8 cellular contexts compared by ENCODE assay signal in the genomic region with DNA sequence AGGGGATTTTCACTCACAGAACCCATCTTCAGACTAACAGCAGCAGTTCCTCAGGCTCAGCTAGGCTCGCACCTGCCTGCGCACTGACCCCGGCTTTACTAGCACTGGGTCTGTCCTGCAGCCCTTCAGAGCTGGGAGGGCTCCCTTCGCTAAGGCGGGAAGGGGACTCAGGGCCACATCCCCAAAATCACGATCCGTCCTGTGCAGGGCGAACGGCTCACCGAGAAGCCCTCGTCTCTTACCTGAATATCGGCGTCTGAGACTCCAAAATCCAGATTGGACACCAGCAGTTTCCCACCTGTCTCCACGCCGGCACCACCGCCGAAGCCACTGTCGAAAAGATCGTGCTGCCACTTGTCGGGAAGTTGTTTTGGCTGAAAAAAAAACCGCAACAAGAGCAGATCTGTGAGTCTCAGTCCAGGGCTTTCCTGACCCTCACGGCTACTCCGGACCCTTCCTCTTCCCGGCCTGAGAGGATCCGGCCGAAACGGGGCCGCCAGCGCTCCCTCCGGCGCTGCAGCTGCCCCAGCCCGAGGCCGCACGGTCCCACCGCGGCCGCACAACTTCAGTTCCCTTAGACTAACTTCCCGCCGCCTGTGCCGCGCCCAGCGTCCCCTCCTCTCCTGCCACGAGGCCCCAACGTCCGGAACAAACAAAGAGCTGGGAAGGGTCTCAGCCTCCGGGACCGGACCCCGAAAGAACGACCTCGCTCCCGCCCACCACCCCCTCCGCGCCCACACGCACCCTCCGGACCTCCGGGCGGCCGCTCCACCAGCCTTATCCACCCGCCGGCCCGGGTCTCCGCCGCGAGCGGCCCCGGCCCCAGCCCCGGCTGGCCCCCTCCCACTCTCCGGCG. TPM values are rescaled to one million over a fixed set of nuclear protein-coding genes. Genes with fewer than 3 reads are reported as not detected.
DNase-seq lines count a peak whose midpoint lies in the region; ATAC-seq and TF ChIP-seq lines count a peak whose summit lies in the region.

No MANE protein-coding gene starts in this region.

- peak overlapping the region; percentile 80 for H3K27ac ChIP-seq in foreskin keratinocyte
- no peak overlapping the region for H3K27ac ChIP-seq in caudate nucleus (ENCODE audit: low read depth, low read length)

- peak overlapping the region; percentile 98 for H3K4me2 ChIP-seq in skeletal muscle satellite cell (ENCODE audit: low read length)

- H3K27me3 Mint-ChIP-seq in activated B cell treated with CpG ODN at 0.5 μM for 24 hours = no peaks in the 10 kb centered on the region

- POLR2A ChIA-PET in activated B cell treated with CpG ODN at 0.5 μM for 24 hours (lab: Charles Lee) = interaction anchor here (0.9 to 2.5 kb wide), 3 partner anchors 19 to 57 kb away, joined by 3 to 9 read pairs (median 4); a partner anchor contains a TSS

- DNase-seq in EH (ENCODE audit: low read depth) (peak; percentile 25), activated B cell treated with CpG ODN at 0.5 μM for 24 hours (no peak), foreskin keratinocyte (no peak), NCI-H1048 (lab: John Stamatoyannopoulos, UW) (no peak), caudate nucleus (lab: John Stamatoyannopoulos, UW) (no peak), HuH-7 (ENCODE audit: low spot score) (no peak)

- intact Hi-C loops in activated B cell treated with CpG ODN at 0.5 μM for 24 hours (cut with micrococcal nuclease) = loop anchor here (1.0 kb wide), 4 partner anchors 18 to 38 kb away; a partner anchor contains a TSS

- H3K36me3 ChIP-seq in skeletal muscle satellite cell (ENCODE audit: insufficient read depth, low read length) = peaks cover 51% of the 10 kb centered on the region

- H3K9me3 Mint-ChIP-seq in activated B cell treated with CpG ODN at 0.5 μM for 24 hours = no peaks in the 10 kb centered on the region

- H3K9ac ChIP-seq in skeletal muscle satellite cell (ENCODE audit: low read depth, low read length) = peak overlapping the region; percentile 97

- peaks cover 30% of the 10 kb centered on the region for H3K4me1 Mint-ChIP-seq in activated B cell treated with CpG ODN at 0.5 μM for 24 hours

- H3K4me1 ChIP-seq in foreskin keratinocyte = no peaks in the 10 kb centered on the region
- H3K4me1 ChIP-seq in skeletal muscle satellite cell (ENCODE audit: control insufficient read depth, insufficient read depth, low read length) = peaks cover 36% of the 10 kb centered on the region

- peaks cover 54% of the 10 kb centered on the region for H3K36me3 Mint-ChIP-seq in activated B cell treated with CpG ODN at 0.5 μM for 24 hours (ENCODE audit: low read depth)

- H3K27me3 ChIP-seq in foreskin keratinocyte (no peaks in the 10 kb centered on the region), skeletal muscle satellite cell (ENCODE audit: control insufficient read depth, insufficient read depth, low read length) (no peaks in the 10 kb centered on the region)

- H3K27ac Mint-ChIP-seq in activated B cell treated with CpG ODN at 0.5 μM for 24 hours = peak overlapping the region; percentile 84

- CTCF ChIA-PET in activated B cell treated with CpG ODN at 0.5 μM for 24 hours (lab: Charles Lee) = no interaction called here

- no peak for TF ChIP-seq CTCF in activated B cell treated with CpG ODN at 0.5 μM for 24 hours (IDR thresholded peaks at IDR 0.05)
- no peak for TF ChIP-seq CTCF in foreskin keratinocyte (conservative IDR thresholded peaks at IDR 0.05)

- peak overlapping the region; percentile 88 for H3K4me3 Mint-ChIP-seq in activated B cell treated with CpG ODN at 0.5 μM for 24 hours

- ATAC-seq in HG02642 (IDR thresholded peaks at IDR 0.05; ENCODE audit: poor library complexity, unreplicated experiment) (peak; percentile 20), activated B cell treated with CpG ODN at 0.5 μM for 24 hours (ENCODE audit: low read depth) (no peak), foreskin keratinocyte (no peak)

- no peaks in the 10 kb centered on the region for H3K9me3 ChIP-seq in skeletal muscle satellite cell (replicated peaks; ENCODE audit: low read length)

- H3K4me3 ChIP-seq in skeletal muscle satellite cell (ENCODE audit: low read length) = peak overlapping the region; percentile 98

RNA-seq across cellular contexts. Expression of a gene that starts 0.7 kb away (rescaled TPM):
- total RNA-seq in activated B cell treated with CpG ODN at 0.5 μM for 24 hours = 85.3 and 99.3 TPM in 2 replicates
- total RNA-seq in foreskin keratinocyte = 115 and 140 TPM in 2 replicates
- 142 and 156 TPM in 2 replicates for polyA plus RNA-seq in foreskin keratinocyte
- total RNA-seq in skeletal muscle satellite cell (2012; rRNA removed) = 148 and 159 TPM in 2 replicates

RNA-seq across cellular contexts. Expression of a gene that starts 0.8 kb away (rescaled TPM):
- total RNA-seq in activated B cell treated with CpG ODN at 0.5 μM for 24 hours = 64.2 and 83.8 TPM in 2 replicates
- total RNA-seq in foreskin keratinocyte = 160 and 168 TPM in 2 replicates
- 295 and 335 TPM in 2 replicates for polyA plus RNA-seq in foreskin keratinocyte
- total RNA-seq in skeletal muscle satellite cell (2012; rRNA removed) = 159 and 181 TPM in 2 replicates

RNA-seq across cellular contexts. Expression of a gene that starts 11.4 kb away (rescaled TPM):
- total RNA-seq in activated B cell treated with CpG ODN at 0.5 μM for 24 hours (0.24 and 0.27 TPM in 2 replicates), foreskin keratinocyte (0.21 and 0.27 TPM in 2 replicates)
- 0.19 and 0.32 TPM in 2 replicates for polyA plus RNA-seq in foreskin keratinocyte
- total RNA-seq in skeletal muscle satellite cell (2012; rRNA removed) = under 0.01 and 0.25 TPM in 2 replicates

RNA-seq across cellular contexts. Expression of a gene that starts 19.5 kb away (rescaled TPM):
- total RNA-seq in activated B cell treated with CpG ODN at 0.5 μM for 24 hours = 396 and 464 TPM in 2 replicates
- 574 and 576 TPM in 2 replicates for total RNA-seq in foreskin keratinocyte
- 644 and 645 TPM in 2 replicates for polyA plus RNA-seq in foreskin keratinocyte
- total RNA-seq in skeletal muscle satellite cell (2012; rRNA removed) = 197 and 245 TPM in 2 replicates

RNA-seq across cellular contexts. Expression of a gene that starts 20.5 kb away (rescaled TPM):
- total RNA-seq in activated B cell treated with CpG ODN at 0.5 μM for 24 hours = 40.3 and 44.1 TPM in 2 replicates
- 56.8 and 66.6 TPM in 2 replicates for total RNA-seq in foreskin keratinocyte
- 64.0 and 77.0 TPM in 2 replicates for polyA plus RNA-seq in foreskin keratinocyte
- total RNA-seq in skeletal muscle satellite cell (2012; rRNA removed) = 27.7 and 46.4 TPM in 2 replicates
